In the genomic region with DNA sequence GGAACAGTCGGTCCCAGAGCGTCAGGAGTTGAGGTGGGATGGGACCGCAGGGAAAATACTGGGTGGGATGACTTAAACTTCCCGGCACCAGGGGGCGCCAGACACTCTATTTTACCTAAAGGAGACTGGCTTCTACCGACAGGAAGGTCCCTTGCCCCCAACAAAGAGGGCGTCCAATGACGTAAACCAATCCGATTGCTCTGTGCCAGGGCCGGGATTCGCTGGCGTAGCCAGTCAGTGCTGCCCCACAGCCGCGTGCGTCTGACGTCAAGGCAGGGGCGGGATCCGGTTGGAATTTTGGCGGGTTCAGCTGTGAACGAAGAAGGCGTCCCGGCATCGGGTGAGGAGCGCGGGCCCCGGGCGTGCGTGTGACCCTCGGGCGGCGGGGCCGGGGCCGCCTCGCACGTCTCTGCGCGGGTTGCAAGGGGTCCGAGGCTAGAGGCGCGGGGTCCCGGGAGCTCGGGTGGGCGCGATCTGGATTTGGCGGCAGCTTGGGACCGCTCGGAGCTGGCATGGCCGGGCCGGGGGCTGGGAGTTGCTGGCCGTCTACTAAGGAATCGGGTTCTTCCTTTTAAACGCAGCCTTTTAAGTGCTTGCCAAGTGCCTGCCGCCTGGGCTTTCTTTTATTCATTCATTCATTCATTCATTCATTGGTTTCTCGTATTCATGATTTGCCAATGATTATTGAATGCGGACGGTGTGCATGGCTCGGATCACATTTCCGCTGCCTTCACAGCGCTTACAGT, we compare ENCODE assay signal across 1 cellular context.
A peak's percentile ranks its signal among the peaks of the same experiment; 100 is the strongest.
TF ChIP-seq lines count a peak whose summit lies in the region.

A gene (plus strand): TSS at position 292 of the 746 bp plus-strand sequence. CDS start 2,645 bp downstream, outside the sequence.

TF ChIP-seq in K562, 482 proteins besides CTCF, POLR2A, EP300 and RAD21 (continued from another document and continues in another):
- TF ChIP-seq ZNF583 (CRISPR knock-in tag; IDR thresholded peaks at IDR 0.05) = no peak; the same call in 1 of the 2 replicates
- TF ChIP-seq, protein P1, sequence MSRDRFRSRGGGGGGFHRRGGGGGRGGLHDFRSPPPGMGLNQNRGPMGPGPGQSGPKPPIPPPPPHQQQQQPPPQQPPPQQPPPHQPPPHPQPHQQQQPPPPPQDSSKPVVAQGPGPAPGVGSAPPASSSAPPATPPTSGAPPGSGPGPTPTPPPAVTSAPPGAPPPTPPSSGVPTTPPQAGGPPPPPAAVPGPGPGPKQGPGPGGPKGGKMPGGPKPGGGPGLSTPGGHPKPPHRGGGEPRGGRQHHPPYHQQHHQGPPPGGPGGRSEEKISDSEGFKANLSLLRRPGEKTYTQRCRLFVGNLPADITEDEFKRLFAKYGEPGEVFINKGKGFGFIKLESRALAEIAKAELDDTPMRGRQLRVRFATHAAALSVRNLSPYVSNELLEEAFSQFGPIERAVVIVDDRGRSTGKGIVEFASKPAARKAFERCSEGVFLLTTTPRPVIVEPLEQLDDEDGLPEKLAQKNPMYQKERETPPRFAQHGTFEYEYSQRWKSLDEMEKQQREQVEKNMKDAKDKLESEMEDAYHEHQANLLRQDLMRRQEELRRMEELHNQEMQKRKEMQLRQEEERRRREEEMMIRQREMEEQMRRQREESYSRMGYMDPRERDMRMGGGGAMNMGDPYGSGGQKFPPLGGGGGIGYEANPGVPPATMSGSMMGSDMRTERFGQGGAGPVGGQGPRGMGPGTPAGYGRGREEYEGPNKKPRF (IDR thresholded peaks at IDR 0.05; ENCODE audit: low read depth, low read length) = no peak
- no peak for TF ChIP-seq DPF2 (IDR thresholded peaks at IDR 0.05)
- TF ChIP-seq TFAM (CRISPR knock-in tag; conservative IDR thresholded peaks at IDR 0.05) = no peak
- peak; percentile 21 for TF ChIP-seq POU5F1 (IDR thresholded peaks at IDR 0.05; ENCODE audit: borderline replicate concordance, low read depth, low read length, partially characterized antibody)
- no peak for TF ChIP-seq ETS2 (tag; IDR thresholded peaks at IDR 0.05; ENCODE audit: borderline replicate concordance, poor library complexity, severe bottlenecking)
- no peak for TF ChIP-seq PCBP1 (IDR thresholded peaks at IDR 0.05; ENCODE audit: low read depth, low read length, poor library complexity, severe bottlenecking)
- TF ChIP-seq ZNF133 (CRISPR knock-in tag; IDR thresholded peaks at IDR 0.05) = no peak
- TF ChIP-seq, protein P2, sequence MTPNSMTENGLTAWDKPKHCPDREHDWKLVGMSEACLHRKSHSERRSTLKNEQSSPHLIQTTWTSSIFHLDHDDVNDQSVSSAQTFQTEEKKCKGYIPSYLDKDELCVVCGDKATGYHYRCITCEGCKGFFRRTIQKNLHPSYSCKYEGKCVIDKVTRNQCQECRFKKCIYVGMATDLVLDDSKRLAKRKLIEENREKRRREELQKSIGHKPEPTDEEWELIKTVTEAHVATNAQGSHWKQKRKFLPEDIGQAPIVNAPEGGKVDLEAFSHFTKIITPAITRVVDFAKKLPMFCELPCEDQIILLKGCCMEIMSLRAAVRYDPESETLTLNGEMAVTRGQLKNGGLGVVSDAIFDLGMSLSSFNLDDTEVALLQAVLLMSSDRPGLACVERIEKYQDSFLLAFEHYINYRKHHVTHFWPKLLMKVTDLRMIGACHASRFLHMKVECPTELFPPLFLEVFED (CRISPR knock-in tag; conservative IDR thresholded peaks at IDR 0.05) = 0 out of 2 replicates have a peak, but pooled peaks have one; percentile 63
- no peak for TF ChIP-seq ZSCAN29 (IDR thresholded peaks at IDR 0.05)
- TF ChIP-seq RCOR1 (IDR thresholded peaks at IDR 0.05; ENCODE audit: borderline replicate concordance in 1 of 2, low read depth in 2 of 2, low read length in 2 of 2) = peak in 1 of 2 experiments; percentile 71; a peak in 2 of 4 replicates
- TF ChIP-seq ERF (CRISPR knock-in tag; IDR thresholded peaks at IDR 0.05) = no peak
- TF ChIP-seq ZNF253 (CRISPR knock-in tag; conservative IDR thresholded peaks at IDR 0.05) = no peak
- peak; percentile 82 for TF ChIP-seq MYC (IDR thresholded peaks at IDR 0.05; ENCODE audit: low read depth, low read length)
- TF ChIP-seq MYC (CRISPR knock-in tag; IDR thresholded peaks at IDR 0.05; ENCODE audit: borderline replicate concordance, low read depth) = no peak
- no peak for TF ChIP-seq ZNF217 (CRISPR knock-in tag; IDR thresholded peaks at IDR 0.05)
- TF ChIP-seq KLF1 (tag; IDR thresholded peaks at IDR 0.05) = no peak
- TF ChIP-seq, protein P3, sequence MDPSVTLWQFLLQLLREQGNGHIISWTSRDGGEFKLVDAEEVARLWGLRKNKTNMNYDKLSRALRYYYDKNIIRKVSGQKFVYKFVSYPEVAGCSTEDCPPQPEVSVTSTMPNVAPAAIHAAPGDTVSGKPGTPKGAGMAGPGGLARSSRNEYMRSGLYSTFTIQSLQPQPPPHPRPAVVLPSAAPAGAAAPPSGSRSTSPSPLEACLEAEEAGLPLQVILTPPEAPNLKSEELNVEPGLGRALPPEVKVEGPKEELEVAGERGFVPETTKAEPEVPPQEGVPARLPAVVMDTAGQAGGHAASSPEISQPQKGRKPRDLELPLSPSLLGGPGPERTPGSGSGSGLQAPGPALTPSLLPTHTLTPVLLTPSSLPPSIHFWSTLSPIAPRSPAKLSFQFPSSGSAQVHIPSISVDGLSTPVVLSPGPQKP (CRISPR knock-in tag; IDR thresholded peaks at IDR 0.05) = no peak
- TF ChIP-seq ZNF764 (CRISPR knock-in tag; IDR thresholded peaks at IDR 0.05; ENCODE audit: low read depth) = no peak
- peak in 1 of 2 experiments; percentile 86; a peak in 2 of 4 replicates for TF ChIP-seq TEAD1 (CRISPR knock-in tag; IDR thresholded peaks at IDR 0.05)
- peak; percentile 81; the same call in 1 of the 2 replicates for TF ChIP-seq NR1H2 (CRISPR knock-in tag; IDR thresholded peaks at IDR 0.05)
- TF ChIP-seq ZNF445 (CRISPR knock-in tag; IDR thresholded peaks at IDR 0.05; ENCODE audit: low read depth) = no peak
- TF ChIP-seq ARID2 (IDR thresholded peaks at IDR 0.05) = no peak
- TF ChIP-seq CEBPG (CRISPR knock-in tag; IDR thresholded peaks at IDR 0.05) = no peak; the same call in 1 of the 2 replicates
- TF ChIP-seq CEBPG (tag; conservative IDR thresholded peaks at IDR 0.05 in 1 of 2, IDR thresholded peaks at IDR 0.05 in 1 of 2) = no peak
- TF ChIP-seq SMARCC2 (IDR thresholded peaks at IDR 0.05; ENCODE audit: low read depth) = no peak
- TF ChIP-seq SPI1 (IDR thresholded peaks at IDR 0.05; ENCODE audit: borderline replicate concordance, low read depth, low read length) = no peak
- no peak for TF ChIP-seq KAT7 (CRISPR knock-in tag; IDR thresholded peaks at IDR 0.05; ENCODE audit: borderline replicate concordance)
- TF ChIP-seq ZNF584 (CRISPR knock-in tag; IDR thresholded peaks at IDR 0.05; ENCODE audit: low read depth) = no peak
- TF ChIP-seq, protein P4, sequence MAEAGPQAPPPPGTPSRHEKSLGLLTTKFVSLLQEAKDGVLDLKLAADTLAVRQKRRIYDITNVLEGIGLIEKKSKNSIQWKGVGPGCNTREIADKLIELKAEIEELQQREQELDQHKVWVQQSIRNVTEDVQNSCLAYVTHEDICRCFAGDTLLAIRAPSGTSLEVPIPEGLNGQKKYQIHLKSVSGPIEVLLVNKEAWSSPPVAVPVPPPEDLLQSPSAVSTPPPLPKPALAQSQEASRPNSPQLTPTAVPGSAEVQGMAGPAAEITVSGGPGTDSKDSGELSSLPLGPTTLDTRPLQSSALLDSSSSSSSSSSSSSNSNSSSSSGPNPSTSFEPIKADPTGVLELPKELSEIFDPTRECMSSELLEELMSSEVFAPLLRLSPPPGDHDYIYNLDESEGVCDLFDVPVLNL (CRISPR knock-in tag; IDR thresholded peaks at IDR 0.05; ENCODE audit: low read depth) = peak; percentile 91
- TF ChIP-seq XRCC3 (IDR thresholded peaks at IDR 0.05) = no peak
- no peak for TF ChIP-seq PRPF4 (IDR thresholded peaks at IDR 0.05; ENCODE audit: insufficient read depth, low read depth, low read length, poor library complexity, severe bottlenecking)
- no peak for TF ChIP-seq JUNB (CRISPR knock-in tag; conservative IDR thresholded peaks at IDR 0.05)
- TF ChIP-seq, protein P5, sequence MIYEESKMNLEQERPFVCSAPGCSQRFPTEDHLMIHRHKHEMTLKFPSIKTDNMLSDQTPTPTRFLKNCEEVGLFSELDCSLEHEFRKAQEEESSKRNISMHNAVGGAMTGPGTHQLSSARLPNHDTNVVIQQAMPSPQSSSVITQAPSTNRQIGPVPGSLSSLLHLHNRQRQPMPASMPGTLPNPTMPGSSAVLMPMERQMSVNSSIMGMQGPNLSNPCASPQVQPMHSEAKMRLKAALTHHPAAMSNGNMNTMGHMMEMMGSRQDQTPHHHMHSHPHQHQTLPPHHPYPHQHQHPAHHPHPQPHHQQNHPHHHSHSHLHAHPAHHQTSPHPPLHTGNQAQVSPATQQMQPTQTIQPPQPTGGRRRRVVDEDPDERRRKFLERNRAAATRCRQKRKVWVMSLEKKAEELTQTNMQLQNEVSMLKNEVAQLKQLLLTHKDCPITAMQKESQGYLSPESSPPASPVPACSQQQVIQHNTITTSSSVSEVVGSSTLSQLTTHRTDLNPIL (CRISPR knock-in tag; IDR thresholded peaks at IDR 0.05) = no peak
- TF ChIP-seq SMARCA4 (IDR thresholded peaks at IDR 0.05) = no peak
- no peak for TF ChIP-seq HMG20A (CRISPR knock-in tag; conservative IDR thresholded peaks at IDR 0.05)
- TF ChIP-seq, protein P6, sequence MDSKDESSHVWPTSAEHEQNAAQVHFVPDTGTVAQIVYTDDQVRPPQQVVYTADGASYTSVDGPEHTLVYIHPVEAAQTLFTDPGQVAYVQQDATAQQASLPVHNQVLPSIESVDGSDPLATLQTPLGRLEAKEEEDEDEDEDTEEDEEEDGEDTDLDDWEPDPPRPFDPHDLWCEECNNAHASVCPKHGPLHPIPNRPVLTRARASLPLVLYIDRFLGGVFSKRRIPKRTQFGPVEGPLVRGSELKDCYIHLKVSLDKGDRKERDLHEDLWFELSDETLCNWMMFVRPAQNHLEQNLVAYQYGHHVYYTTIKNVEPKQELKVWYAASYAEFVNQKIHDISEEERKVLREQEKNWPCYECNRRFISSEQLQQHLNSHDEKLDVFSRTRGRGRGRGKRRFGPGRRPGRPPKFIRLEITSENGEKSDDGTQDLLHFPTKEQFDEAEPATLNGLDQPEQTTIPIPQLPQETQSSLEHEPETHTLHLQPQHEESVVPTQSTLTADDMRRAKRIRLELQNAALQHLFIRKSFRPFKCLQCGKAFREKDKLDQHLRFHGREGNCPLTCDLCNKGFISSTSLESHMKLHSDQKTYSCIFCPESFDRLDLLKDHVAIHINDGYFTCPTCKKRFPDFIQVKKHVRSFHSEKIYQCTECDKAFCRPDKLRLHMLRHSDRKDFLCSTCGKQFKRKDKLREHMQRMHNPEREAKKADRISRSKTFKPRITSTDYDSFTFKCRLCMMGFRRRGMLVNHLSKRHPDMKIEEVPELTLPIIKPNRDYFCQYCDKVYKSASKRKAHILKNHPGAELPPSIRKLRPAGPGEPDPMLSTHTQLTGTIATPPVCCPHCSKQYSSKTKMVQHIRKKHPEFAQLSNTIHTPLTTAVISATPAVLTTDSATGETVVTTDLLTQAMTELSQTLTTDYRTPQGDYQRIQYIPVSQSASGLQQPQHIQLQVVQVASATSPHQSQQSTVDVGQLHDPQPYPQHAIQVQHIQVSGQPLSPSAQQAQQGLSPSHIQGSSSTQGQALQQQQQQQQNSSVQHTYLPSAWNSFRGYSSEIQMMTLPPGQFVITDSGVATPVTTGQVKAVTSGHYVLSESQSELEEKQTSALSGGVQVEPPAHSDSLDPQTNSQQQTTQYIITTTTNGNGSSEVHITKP (IDR thresholded peaks at IDR 0.05; ENCODE audit: partially characterized antibody) = no peak
- no peak for TF ChIP-seq RBM34 (IDR thresholded peaks at IDR 0.05; ENCODE audit: borderline replicate concordance, insufficient read depth, low read length)
- no peak for TF ChIP-seq HNRNPH1 (optimal IDR thresholded peaks at IDR 0.05; ENCODE audit: low read depth, low read length)
- no peak for TF ChIP-seq FOXP1 (CRISPR knock-in tag; IDR thresholded peaks at IDR 0.05)
- TF ChIP-seq LEF1 (IDR thresholded peaks at IDR 0.05) = no peak
- TF ChIP-seq, protein P7, sequence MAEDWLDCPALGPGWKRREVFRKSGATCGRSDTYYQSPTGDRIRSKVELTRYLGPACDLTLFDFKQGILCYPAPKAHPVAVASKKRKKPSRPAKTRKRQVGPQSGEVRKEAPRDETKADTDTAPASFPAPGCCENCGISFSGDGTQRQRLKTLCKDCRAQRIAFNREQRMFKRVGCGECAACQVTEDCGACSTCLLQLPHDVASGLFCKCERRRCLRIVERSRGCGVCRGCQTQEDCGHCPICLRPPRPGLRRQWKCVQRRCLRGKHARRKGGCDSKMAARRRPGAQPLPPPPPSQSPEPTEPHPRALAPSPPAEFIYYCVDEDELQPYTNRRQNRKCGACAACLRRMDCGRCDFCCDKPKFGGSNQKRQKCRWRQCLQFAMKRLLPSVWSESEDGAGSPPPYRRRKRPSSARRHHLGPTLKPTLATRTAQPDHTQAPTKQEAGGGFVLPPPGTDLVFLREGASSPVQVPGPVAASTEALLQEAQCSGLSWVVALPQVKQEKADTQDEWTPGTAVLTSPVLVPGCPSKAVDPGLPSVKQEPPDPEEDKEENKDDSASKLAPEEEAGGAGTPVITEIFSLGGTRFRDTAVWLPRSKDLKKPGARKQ (CRISPR knock-in tag; IDR thresholded peaks at IDR 0.05) = no peak
- TF ChIP-seq GATAD2B (IDR thresholded peaks at IDR 0.05; ENCODE audit: borderline replicate concordance) = no peak
- TF ChIP-seq MCM5 (IDR thresholded peaks at IDR 0.05; ENCODE audit: low read depth) = no peak
- no peak for TF ChIP-seq SRSF9 (IDR thresholded peaks at IDR 0.05; ENCODE audit: borderline replicate concordance, low read depth, low read length)
- TF ChIP-seq, protein P8, sequence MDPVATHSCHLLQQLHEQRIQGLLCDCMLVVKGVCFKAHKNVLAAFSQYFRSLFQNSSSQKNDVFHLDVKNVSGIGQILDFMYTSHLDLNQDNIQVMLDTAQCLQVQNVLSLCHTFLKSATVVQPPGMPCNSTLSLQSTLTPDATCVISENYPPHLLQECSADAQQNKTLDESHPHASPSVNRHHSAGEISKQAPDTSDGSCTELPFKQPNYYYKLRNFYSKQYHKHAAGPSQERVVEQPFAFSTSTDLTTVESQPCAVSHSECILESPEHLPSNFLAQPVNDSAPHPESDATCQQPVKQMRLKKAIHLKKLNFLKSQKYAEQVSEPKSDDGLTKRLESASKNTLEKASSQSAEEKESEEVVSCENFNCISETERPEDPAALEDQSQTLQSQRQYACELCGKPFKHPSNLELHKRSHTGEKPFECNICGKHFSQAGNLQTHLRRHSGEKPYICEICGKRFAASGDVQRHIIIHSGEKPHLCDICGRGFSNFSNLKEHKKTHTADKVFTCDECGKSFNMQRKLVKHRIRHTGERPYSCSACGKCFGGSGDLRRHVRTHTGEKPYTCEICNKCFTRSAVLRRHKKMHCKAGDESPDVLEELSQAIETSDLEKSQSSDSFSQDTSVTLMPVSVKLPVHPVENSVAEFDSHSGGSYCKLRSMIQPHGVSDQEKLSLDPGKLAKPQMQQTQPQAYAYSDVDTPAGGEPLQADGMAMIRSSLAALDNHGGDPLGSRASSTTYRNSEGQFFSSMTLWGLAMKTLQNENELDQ (CRISPR knock-in tag; IDR thresholded peaks at IDR 0.05; ENCODE audit: borderline replicate concordance) = no peak
- no peak for TF ChIP-seq NUFIP1 (IDR thresholded peaks at IDR 0.05; ENCODE audit: partially characterized antibody)
